Comparison of ENCODE assay signal across 7 cellular contexts in the genomic region with DNA sequence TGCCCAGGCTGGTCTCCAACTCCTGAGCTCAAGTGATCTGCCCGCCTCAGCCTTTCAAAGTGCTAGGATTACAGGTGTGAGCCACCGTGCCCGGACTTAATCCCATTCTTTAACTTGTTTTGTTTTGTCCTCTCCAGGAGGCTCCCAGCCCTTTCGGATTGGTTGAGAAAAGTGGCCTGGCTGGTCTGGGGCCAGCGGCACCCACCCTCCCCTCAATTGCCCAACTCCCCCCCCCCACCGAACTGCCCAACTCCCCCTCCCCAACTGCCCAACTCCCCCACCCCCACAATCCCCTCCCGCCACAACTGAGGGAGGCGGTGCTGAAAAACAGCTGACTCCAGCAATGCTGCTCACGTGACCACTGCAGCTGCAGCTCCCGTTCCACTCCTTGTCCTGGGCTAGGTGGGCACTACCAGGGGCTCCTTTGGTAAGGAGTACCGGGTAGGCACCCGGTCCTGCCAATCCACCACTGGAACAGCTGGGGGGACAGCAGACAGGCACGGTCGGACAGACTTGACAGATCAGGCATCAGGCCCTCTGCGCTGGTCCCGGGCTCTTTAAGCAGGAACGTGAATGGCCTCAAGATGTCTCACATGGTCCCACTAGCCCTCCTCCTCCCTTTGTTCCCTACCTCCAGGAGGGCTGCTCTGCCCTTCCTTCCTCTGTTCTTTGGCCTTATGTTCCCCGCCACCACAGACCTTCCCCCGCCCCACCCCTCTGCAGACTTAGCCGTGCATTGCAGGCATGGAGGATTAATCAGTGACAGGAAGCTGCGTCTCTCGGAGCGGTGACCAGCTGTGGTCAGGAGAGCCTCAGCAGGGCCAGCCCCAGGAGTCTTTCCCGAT. TPM values are rescaled to one million over a fixed set of nuclear protein-coding genes. Genes with fewer than 3 reads are reported as not detected.
DNase-seq lines count a peak whose midpoint lies in the region; ATAC-seq, FAIRE-seq and TF ChIP-seq lines count a peak whose summit lies in the region.

A gene (plus strand): TSS at position 720 of the 845 bp plus-strand sequence. CDS start 158 bp downstream, outside the sequence.

- H3K9me3 ChIP-seq in iPS-18a (ENCODE audit: control insufficient read depth, low read depth, low read length) = no peaks in the 10 kb centered on the region

- in situ Hi-C loops in GM13977 (cut with MboI; ENCODE audit: low pct_unique_long_range_greater_than_20kb, low sequenced_read_pairs, unreplicated experiment) (no loop called here), SK-MEL-5 (cut with HindIII; ENCODE audit: low pct_unique_long_range_greater_than_20kb, low sequenced_read_pairs) (no loop called here)

- TF ChIP-seq CTCF in GM13977 (IDR thresholded peaks at IDR 0.05; ENCODE audit: extremely low read depth, insufficient read depth, missing control alignments) (no peak), bronchial epithelial cell (IDR thresholded peaks at IDR 0.05; ENCODE audit: insufficient read depth, low read length, severe bottlenecking) (no peak)

- no peak for TF ChIP-seq EP300 in Ishikawa (IDR thresholded peaks at IDR 0.05; ENCODE audit: borderline replicate concordance)

- ATAC-seq in HG03342 (IDR thresholded peaks at IDR 0.05; ENCODE audit: unreplicated experiment) = no peak

- no peak for FAIRE-seq in bronchial epithelial cell (lab: Jason Lieb, UNC)

- peak; percentile 67 for DNase-seq in GM13977 (ENCODE audit: low spot score)
- DNase-seq in SK-MEL-5 (ENCODE audit: low read depth, low spot score) = peak; percentile 22
- DNase-seq in bronchial epithelial cell (ENCODE audit: low read depth) = peak; percentile 60
- DNase-seq in retina = peak; percentile 89

- TF ChIP-seq RAD21 in Ishikawa (IDR thresholded peaks at IDR 0.05; ENCODE audit: low read depth) = no peak

- peak within 1 kb of the TSS; percentile 39 for H3K4me3 ChIP-seq in bronchial epithelial cell (ENCODE audit: low read depth, low read length)
- peak within 1 kb of the TSS; percentile 71 for H3K4me3 ChIP-seq in iPS-18a (ENCODE audit: low read length)

- H3K27me3 ChIP-seq in bronchial epithelial cell (ENCODE audit: control insufficient read depth, insufficient read depth, low read length) (no peaks in the 10 kb centered on the region), iPS-18a (ENCODE audit: control insufficient read depth, insufficient read depth, low read length) (no peaks in the 10 kb centered on the region)

- peak within 1 kb of the TSS; percentile 61 for H3K9ac ChIP-seq in iPS-18a (ENCODE audit: low read length)

- peak within 1 kb of the TSS; percentile 63 for H3K27ac ChIP-seq in iPS-18a (ENCODE audit: low read length)

- H3K36me3 ChIP-seq in bronchial epithelial cell (ENCODE audit: control insufficient read depth, insufficient read depth, low read length) (no peaks in the 10 kb centered on the region), iPS-18a (ENCODE audit: control insufficient read depth, low read depth, low read length) (peaks cover 9% of the 10 kb centered on the region)

- H3K4me1 ChIP-seq in iPS-18a (ENCODE audit: control insufficient read depth, low read depth, low read length) = peaks cover 13% of the 10 kb centered on the region

TF ChIP-seq in Ishikawa, 13 proteins besides CTCF, POLR2A, EP300 and RAD21:
- no peak for TF ChIP-seq TCF12 (IDR thresholded peaks at IDR 0.05; ENCODE audit: low read depth)
- no peak for TF ChIP-seq YY1 (IDR thresholded peaks at IDR 0.05; ENCODE audit: low read depth)
- TF ChIP-seq NFIC (IDR thresholded peaks at IDR 0.05) = no peak
- peak; percentile 59 for TF ChIP-seq TEAD4 (IDR thresholded peaks at IDR 0.05)
- TF ChIP-seq FOXM1 (IDR thresholded peaks at IDR 0.05; ENCODE audit: borderline replicate concordance, low read depth) = no peak
- TF ChIP-seq, protein P1, sequence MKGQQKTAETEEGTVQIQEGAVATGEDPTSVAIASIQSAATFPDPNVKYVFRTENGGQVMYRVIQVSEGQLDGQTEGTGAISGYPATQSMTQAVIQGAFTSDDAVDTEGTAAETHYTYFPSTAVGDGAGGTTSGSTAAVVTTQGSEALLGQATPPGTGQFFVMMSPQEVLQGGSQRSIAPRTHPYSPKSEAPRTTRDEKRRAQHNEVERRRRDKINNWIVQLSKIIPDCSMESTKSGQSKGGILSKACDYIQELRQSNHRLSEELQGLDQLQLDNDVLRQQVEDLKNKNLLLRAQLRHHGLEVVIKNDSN (IDR thresholded peaks at IDR 0.05) = peak; percentile 97
- TF ChIP-seq, protein P2, sequence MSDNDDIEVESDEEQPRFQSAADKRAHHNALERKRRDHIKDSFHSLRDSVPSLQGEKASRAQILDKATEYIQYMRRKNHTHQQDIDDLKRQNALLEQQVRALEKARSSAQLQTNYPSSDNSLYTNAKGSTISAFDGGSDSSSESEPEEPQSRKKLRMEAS (IDR thresholded peaks at IDR 0.05) = peak; percentile 72
- TF ChIP-seq, protein P3, sequence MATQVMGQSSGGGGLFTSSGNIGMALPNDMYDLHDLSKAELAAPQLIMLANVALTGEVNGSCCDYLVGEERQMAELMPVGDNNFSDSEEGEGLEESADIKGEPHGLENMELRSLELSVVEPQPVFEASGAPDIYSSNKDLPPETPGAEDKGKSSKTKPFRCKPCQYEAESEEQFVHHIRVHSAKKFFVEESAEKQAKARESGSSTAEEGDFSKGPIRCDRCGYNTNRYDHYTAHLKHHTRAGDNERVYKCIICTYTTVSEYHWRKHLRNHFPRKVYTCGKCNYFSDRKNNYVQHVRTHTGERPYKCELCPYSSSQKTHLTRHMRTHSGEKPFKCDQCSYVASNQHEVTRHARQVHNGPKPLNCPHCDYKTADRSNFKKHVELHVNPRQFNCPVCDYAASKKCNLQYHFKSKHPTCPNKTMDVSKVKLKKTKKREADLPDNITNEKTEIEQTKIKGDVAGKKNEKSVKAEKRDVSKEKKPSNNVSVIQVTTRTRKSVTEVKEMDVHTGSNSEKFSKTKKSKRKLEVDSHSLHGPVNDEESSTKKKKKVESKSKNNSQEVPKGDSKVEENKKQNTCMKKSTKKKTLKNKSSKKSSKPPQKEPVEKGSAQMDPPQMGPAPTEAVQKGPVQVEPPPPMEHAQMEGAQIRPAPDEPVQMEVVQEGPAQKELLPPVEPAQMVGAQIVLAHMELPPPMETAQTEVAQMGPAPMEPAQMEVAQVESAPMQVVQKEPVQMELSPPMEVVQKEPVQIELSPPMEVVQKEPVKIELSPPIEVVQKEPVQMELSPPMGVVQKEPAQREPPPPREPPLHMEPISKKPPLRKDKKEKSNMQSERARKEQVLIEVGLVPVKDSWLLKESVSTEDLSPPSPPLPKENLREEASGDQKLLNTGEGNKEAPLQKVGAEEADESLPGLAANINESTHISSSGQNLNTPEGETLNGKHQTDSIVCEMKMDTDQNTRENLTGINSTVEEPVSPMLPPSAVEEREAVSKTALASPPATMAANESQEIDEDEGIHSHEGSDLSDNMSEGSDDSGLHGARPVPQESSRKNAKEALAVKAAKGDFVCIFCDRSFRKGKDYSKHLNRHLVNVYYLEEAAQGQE (IDR thresholded peaks at IDR 0.05; ENCODE audit: low read depth) = no peak
- no peak for TF ChIP-seq TAF1 (IDR thresholded peaks at IDR 0.05; ENCODE audit: low read depth)
- TF ChIP-seq CEBPB (IDR thresholded peaks at IDR 0.05) = no peak
- no peak for TF ChIP-seq EGR1 (IDR thresholded peaks at IDR 0.05)
- TF ChIP-seq CREB1 (IDR thresholded peaks at IDR 0.05; ENCODE audit: low read depth) = no peak
- no peak for TF ChIP-seq ZBTB7A (IDR thresholded peaks at IDR 0.05; ENCODE audit: low read depth)

RNA-seq across cellular contexts. Expression of the gene that starts here (rescaled TPM):
- 1.8 and 2.0 TPM in 2 replicates for total RNA-seq in SK-MEL-5 (2014; rRNA removed; shearing (Covaris generic))
- 1.6 and 2.5 TPM in 2 replicates for polyA plus RNA-seq in SK-MEL-5 (2015; cell fraction: cytosol; rRNA removed)
- polyA plus RNA-seq in SK-MEL-5 (2015; cell fraction: nucleus; rRNA removed) = 0.81 and 2.4 TPM in 2 replicates
- 1.1 and 3.7 TPM in 2 replicates for total RNA-seq in bronchial epithelial cell

Comparison
In these comparisons a context has a peak if more than half of its experiments do, and no peak if none do; other contexts are left out.
1. DNase-seq: peak in every context shown above with its lines; median percentile 89 in retina; 67 in GM13977; 60 in bronchial epithelial cell; 22 in SK-MEL-5.